Comparison of ENCODE assay signal across 1 cellular context in the genomic region with DNA sequence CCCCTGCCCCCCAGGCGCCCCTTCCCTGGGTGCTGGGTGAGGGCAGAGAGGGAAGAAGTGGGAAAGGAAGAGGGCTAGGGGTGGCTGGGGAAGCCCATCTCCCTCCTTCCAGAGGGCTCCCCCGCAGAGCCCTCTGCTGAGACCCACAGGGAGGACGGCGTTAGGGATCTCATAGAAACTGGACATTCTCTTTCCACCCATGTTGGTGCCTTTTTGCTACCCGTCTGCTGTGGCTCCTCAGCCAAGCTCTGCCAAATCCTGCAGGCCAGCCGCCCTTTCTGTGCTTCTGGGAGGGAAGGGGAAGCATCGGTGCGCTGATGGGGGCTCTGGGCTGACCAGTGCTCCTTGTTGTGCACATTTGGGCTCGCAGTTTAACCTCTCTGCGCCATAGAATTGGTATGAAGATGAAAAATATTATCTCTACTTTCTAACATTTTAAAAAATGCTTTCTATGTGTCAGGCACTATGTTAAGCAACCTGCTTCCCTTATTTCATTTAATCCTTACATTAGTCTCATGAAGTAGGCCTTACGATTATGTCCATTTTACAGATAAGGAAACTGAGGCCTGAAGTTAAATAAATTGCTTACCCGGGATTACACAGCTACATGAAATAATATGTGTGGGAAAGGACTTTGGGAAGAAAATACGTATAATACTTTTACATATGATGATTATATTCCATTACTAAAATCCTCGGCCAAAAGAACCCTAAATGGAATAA.
A peak's percentile ranks its signal among the peaks of the same experiment; 100 is the strongest.
TF ChIP-seq lines count a peak whose summit lies in the region.

No MANE protein-coding gene starts in this region.

TF ChIP-seq in HepG2, 621 proteins besides CTCF, POLR2A, EP300 and RAD21:
- 0 out of 2 replicates have a peak, but pooled peaks have one; percentile 7 for TF ChIP-seq HNRNPL (IDR thresholded peaks at IDR 0.05; ENCODE audit: low read depth, low read length)
- no peak for TF ChIP-seq FOXP1 (IDR thresholded peaks at IDR 0.05)
- no peak for TF ChIP-seq FOXP1 (CRISPR knock-in tag; IDR thresholded peaks at IDR 0.05)
- TF ChIP-seq PAWR (CRISPR knock-in tag; IDR thresholded peaks at IDR 0.05; ENCODE audit: borderline replicate concordance) = no peak
- TF ChIP-seq ZNF768 (CRISPR knock-in tag; IDR thresholded peaks at IDR 0.05) = peak; percentile 29; the same call in 1 of the 2 replicates
- 0 out of 2 replicates have a peak, but pooled peaks have one; percentile 9 for TF ChIP-seq KDM5B (CRISPR knock-in tag; IDR thresholded peaks at IDR 0.05; ENCODE audit: borderline replicate concordance)
- no peak for TF ChIP-seq NONO (IDR thresholded peaks at IDR 0.05)
- TF ChIP-seq NONO (CRISPR knock-in tag; conservative IDR thresholded peaks at IDR 0.05) = 0 out of 2 replicates have a peak, but pooled peaks have one; percentile 10
- TF ChIP-seq, protein P1, sequence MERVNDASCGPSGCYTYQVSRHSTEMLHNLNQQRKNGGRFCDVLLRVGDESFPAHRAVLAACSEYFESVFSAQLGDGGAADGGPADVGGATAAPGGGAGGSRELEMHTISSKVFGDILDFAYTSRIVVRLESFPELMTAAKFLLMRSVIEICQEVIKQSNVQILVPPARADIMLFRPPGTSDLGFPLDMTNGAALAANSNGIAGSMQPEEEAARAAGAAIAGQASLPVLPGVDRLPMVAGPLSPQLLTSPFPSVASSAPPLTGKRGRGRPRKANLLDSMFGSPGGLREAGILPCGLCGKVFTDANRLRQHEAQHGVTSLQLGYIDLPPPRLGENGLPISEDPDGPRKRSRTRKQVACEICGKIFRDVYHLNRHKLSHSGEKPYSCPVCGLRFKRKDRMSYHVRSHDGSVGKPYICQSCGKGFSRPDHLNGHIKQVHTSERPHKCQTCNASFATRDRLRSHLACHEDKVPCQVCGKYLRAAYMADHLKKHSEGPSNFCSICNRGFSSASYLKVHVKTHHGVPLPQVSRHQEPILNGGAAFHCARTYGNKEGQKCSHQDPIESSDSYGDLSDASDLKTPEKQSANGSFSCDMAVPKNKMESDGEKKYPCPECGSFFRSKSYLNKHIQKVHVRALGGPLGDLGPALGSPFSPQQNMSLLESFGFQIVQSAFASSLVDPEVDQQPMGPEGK (CRISPR knock-in tag; IDR thresholded peaks at IDR 0.05) = 0 out of 2 replicates have a peak, but pooled peaks have one; percentile 16
- no peak for TF ChIP-seq PCBP2 (optimal IDR thresholded peaks at IDR 0.05; ENCODE audit: low read depth, low read length, poor library complexity, severe bottlenecking)
- TF ChIP-seq XRCC5 (optimal IDR thresholded peaks at IDR 0.05; ENCODE audit: low read length) = peak; percentile 0
- TF ChIP-seq HIVEP1 (CRISPR knock-in tag; IDR thresholded peaks at IDR 0.05) = 0 out of 2 replicates have a peak, but pooled peaks have one; percentile 37
- TF ChIP-seq SP2 (CRISPR knock-in tag; IDR thresholded peaks at IDR 0.05) = no peak
- TF ChIP-seq ZNF263 (CRISPR knock-in tag; IDR thresholded peaks at IDR 0.05) = peak; percentile 78
- TF ChIP-seq ZNF629 (CRISPR knock-in tag; conservative IDR thresholded peaks at IDR 0.05) = peak; percentile 82
- TF ChIP-seq ZNF430 (CRISPR knock-in tag; IDR thresholded peaks at IDR 0.05) = no peak
